ENCODE assay signal across 20 cellular contexts in genomic region chr15:71775857-71776256, GRCh38. TPM values are rescaled to one million over a fixed set of nuclear protein-coding genes. Genes with fewer than 3 reads are reported as not detected.
"Had no signal": no experiment of that assay in that cellular context is flagged by ENCODE, and none has a peak within 500 bp of the region (broad histone marks: within the 10 kb centered on the region; RNA-seq: fewer than 3 reads in every experiment).

No MANE protein-coding gene starts in this region.

- DNase-seq: Karpas-422, KG1, MM.1S, NCI-H1092 treated with DMSO at 0.1 percent for 48 hours, NCI-H1436, NCI-H187, NCI-H2029, NCI-H2081 treated with DMSO at 0.1 percent for 48 hours, NCI-H2171, NCI-H226, NCI-H446, NCI-H510A, NCI-H524 treated with DMSO at 0.1 percent for 48 hours, NCI-H69, NCI-H774, Right ventricle myocardium superior, RPMI8226, SIG-M5 had no signal

RNA-seq across cellular contexts. Expression of gene NR2E3, which starts 34.5 kb away (rescaled TPM):
- total RNA-seq: SJSA1; T-helper 1 cell treated with Interleukin-12 subunit alpha and Interleukin-12 subunit beta and Interleukin-4 antibody, amounts not matched to agents 30 ng/mL and 1 ng/mL, for 36 hours had no signal
